In the genomic region with DNA sequence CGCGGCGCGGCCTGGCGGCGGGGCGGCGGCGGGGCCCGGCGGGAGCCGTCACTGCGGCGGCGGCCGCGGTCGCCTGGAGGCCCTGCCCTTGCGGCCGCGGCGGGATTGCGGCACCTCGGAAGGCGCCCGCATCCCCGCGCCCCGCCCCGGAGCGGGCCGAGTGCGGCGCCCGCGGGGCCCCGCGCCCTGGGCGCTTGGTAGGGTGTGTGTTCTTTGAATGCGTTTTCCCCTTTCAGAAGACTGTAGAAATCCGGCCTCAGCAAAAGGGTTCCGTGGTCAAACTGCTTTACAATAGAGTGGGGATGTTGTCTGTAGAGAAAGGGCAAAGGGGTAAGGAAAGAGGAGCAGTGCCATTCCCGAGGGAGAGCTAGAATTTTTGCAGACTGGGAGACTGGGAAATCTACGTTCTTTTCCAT, we compare ENCODE assay signal across 8 cellular contexts. TPM values are rescaled to one million over a fixed set of nuclear protein-coding genes. Genes with fewer than 3 reads are reported as not detected.
DNase-seq lines count a peak whose midpoint lies in the region; ATAC-seq and TF ChIP-seq lines count a peak whose summit lies in the region.

No MANE protein-coding gene starts in this region.

- peak; percentile 60 for DNase-seq in activated CD8-positive, alpha-beta memory T cell treated with anti-CD3 and anti-CD28 coated beads, Interleukin-2, amount 50 U/mL, for 48 hours
- DNase-seq in activated CD8-positive, alpha-beta memory T cell treated with anti-CD3 and anti-CD28 coated beads, Interleukin-2, amount 50 U/mL, for 4 hours = no peak
- peak in 1 of 3 donors; percentile 68 for DNase-seq in Peyer's patch
- no peak for DNase-seq in astrocyte of the spinal cord (ENCODE audit: low read depth, low spot score)
- peak; percentile 73 for DNase-seq in iPS-NIHi11 (ENCODE audit: low spot score)
- DNase-seq in stimulated activated CD8-positive, alpha-beta memory T cell treated with anti-CD3 and anti-CD28 coated beads, Interleukin-4, amount 100 ng/mL, for 24 hours (ENCODE audit: low read depth) = peak; percentile 8
- no peak for DNase-seq in NCI-H510A treated with DMSO at 0.1 percent for 48 hours (lab: John Stamatoyannopoulos, UW)

- H3K4me1 ChIP-seq in Peyer's patch = peaks cover 0 to 38% (median 17%) of the 10 kb centered on the region in 4 donors

- TF ChIP-seq POLR2A in Peyer's patch (IDR thresholded peaks at IDR 0.05) = no peak

- H3K36me3 ChIP-seq in Peyer's patch = no peaks in the 10 kb centered on the region

- TF ChIP-seq CTCF in Peyer's patch (IDR thresholded peaks at IDR 0.05) (no peak), astrocyte of the spinal cord (IDR thresholded peaks at IDR 0.05; ENCODE audit: low read depth, low read length) (no peak)

- H3K27ac ChIP-seq in Peyer's patch = peak overlapping the region; percentile 92 to 99 (median 94)

- no peaks in the 10 kb centered on the region for H3K9me3 ChIP-seq in Peyer's patch

- H3K4me3 ChIP-seq in Peyer's patch (peak overlapping the region; percentile 51 to 95 (median 79)), astrocyte of the spinal cord (ENCODE audit: low read depth, low read length) (peak overlapping the region; percentile 70)

- peak; percentile 31 for ATAC-seq in HG02852 (IDR thresholded peaks at IDR 0.05; ENCODE audit: unreplicated experiment)

- in situ Hi-C loops in astrocyte of the spinal cord (cut with HindIII; ENCODE audit: low sequenced_read_pairs) = no loop called here

- no peaks in the 10 kb centered on the region for H3K27me3 ChIP-seq in Peyer's patch

RNA-seq across cellular contexts. Expression of a gene that starts 0.6 kb away (rescaled TPM):
- total RNA-seq in Peyer's patch = 10 to 100 TPM; 48.7 to 69.4 (median 56.7) TPM

Comparison
In these comparisons a context has a peak if more than half of its experiments do, and no peak if none do; other contexts are left out.
1. DNase-seq: peak in activated CD8-positive, alpha-beta memory T cell treated with anti-CD3 and anti-CD28 coated beads, Interleukin-2, amount 50 U/mL, for 48 hours (single experiment), iPS-NIHi11 (single experiment) and stimulated activated CD8-positive, alpha-beta memory T cell treated with anti-CD3 and anti-CD28 coated beads, Interleukin-4, amount 100 ng/mL, for 24 hours (single experiment); none in activated CD8-positive, alpha-beta memory T cell treated with anti-CD3 and anti-CD28 coated beads, Interleukin-2, amount 50 U/mL, for 4 hours (single experiment), astrocyte of the spinal cord (single experiment) and NCI-H510A treated with DMSO at 0.1 percent for 48 hours (single experiment).